9 cellular contexts compared by ENCODE assay signal in the genomic region with DNA sequence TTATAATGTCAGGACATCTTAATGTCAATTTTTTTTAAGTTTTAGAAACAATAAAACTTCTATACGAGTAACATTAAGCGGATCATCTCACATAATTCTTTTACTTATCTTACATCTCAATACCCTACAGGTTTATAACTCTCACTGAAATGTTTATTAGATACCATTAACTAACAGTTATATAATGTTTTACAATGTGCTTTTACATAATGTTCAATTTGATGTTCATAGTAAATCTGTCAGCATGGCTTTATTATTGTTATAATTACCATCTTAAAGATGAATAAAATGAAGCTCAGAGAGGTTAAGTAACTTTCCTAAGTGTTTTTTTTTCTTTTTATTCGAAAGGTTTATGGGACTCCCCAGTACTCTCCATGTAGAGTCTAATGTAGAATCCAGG. TPM values are rescaled to one million over a fixed set of nuclear protein-coding genes. Genes with fewer than 3 reads are reported as not detected.
"Had no signal": no experiment of that assay in that cellular context is flagged by ENCODE, and none has a peak within 500 bp of the region (broad histone marks: within the 10 kb centered on the region; RNA-seq: fewer than 3 reads in every experiment).

No MANE protein-coding gene starts in this region.

- H3K4me3 Mint-ChIP-seq: IgD-negative memory B cell had no signal

- H3K4me2 ChIP-seq: KMS-11 had no signal

- H3K4me3 ChIP-seq: K562 had no signal

- FAIRE-seq: HepG2, HTR-8/SVneo, K562 had no signal

- DNase-seq: IMR-90, KBM-7, KG1 had no signal

- H3K36me3 Mint-ChIP-seq: IgD-negative memory B cell had no signal

- H3K27ac Mint-ChIP-seq: IgD-negative memory B cell had no signal

- H3K27me3 Mint-ChIP-seq: IgD-negative memory B cell had no signal

- H3K9ac ChIP-seq: KMS-11 had no signal

- H3K27ac ChIP-seq: HL-60, KMS-11 had no signal

RNA-seq across cellular contexts. Expression of a gene that starts 33.9 kb away (rescaled TPM):
- polyA plus RNA-seq: IgD-negative memory B cell had no signal
